In genomic region chr10:6201511-6201975, GRCh38 we compare ENCODE assay signal across 7 cellular contexts. TPM values are rescaled to one million over a fixed set of nuclear protein-coding genes. Genes with fewer than 3 reads are reported as not detected.
DNase-seq lines count a peak whose midpoint lies in the region; ATAC-seq and TF ChIP-seq lines count a peak whose summit lies in the region.

No MANE protein-coding gene starts in this region.

- peak overlapping the region; percentile 84 to 89 (median 86) for H3K4me3 ChIP-seq in esophagus muscularis mucosa

- POLR2A ChIA-PET in naive thymus-derived CD8-positive, alpha-beta T cell (lab: Charles Lee): interaction anchor here (0.9 to 6.1 kb wide), 18 partner anchors 10 to 208 kb away, joined by 3 to 97 read pairs (median 8); no protein-coding TSS in a partner anchor

- peak in 2 of 3 experiments; percentile 22 to 23 for TF ChIP-seq CTCF in esophagus muscularis mucosa (IDR thresholded peaks at IDR 0.05)

- TF ChIP-seq EP300 in esophagus muscularis mucosa (IDR thresholded peaks at IDR 0.05): no peak

- peak; percentile 72 for DNase-seq in NCI-H748 (lab: John Stamatoyannopoulos, UW; ENCODE audit: unreplicated experiment)
- DNase-seq in activated T-cell treated with anti-CD3 and anti-CD28 coated beads for 48 hours (ENCODE audit: low read depth): peak; percentile 88
- DNase-seq in esophagus muscularis mucosa (ENCODE audit: extremely low spot score): no peak
- peak; percentile 66 to 89 (median 78) for DNase-seq in naive thymus-derived CD8-positive, alpha-beta T cell
- DNase-seq in stimulated activated naive B cell treated with anti-CD40 and anti-IgM and Interleukin-4, amounts not matched to agents 10 μg/mL and 1 μg/mL and 100 μg/mL, for 72 hours: peak; percentile 46

- H3K27me3 Mint-ChIP-seq in naive thymus-derived CD8-positive, alpha-beta T cell: no peaks in the 10 kb centered on the region
- no peaks in the 10 kb centered on the region for H3K27me3 Mint-ChIP-seq in stimulated activated naive B cell treated with anti-CD40 and anti-IgM and Interleukin-4, amounts not matched to agents 10 μg/mL and 1 μg/mL and 100 μg/mL, for 72 hours

- H3K27ac ChIP-seq in esophagus muscularis mucosa (replicated peaks in 1 of 4): peak overlapping the region; percentile 94 to 99 (median 98)

- H3K36me3 Mint-ChIP-seq in naive thymus-derived CD8-positive, alpha-beta T cell: no peaks in the 10 kb centered on the region
- H3K36me3 Mint-ChIP-seq in stimulated activated naive B cell treated with anti-CD40 and anti-IgM and Interleukin-4, amounts not matched to agents 10 μg/mL and 1 μg/mL and 100 μg/mL, for 72 hours: peaks cover 0 to 12% of the 10 kb centered on the region in 2 donors

- no peak for TF ChIP-seq POLR2A in esophagus muscularis mucosa (IDR thresholded peaks at IDR 0.05; ENCODE audit: low read depth)

- peak overlapping the region; percentile 86 to 97 (median 95) for H3K4me3 Mint-ChIP-seq in naive thymus-derived CD8-positive, alpha-beta T cell
- H3K4me3 Mint-ChIP-seq in stimulated activated naive B cell treated with anti-CD40 and anti-IgM and Interleukin-4, amounts not matched to agents 10 μg/mL and 1 μg/mL and 100 μg/mL, for 72 hours: peak overlapping the region; percentile 92 to 93

- H3K27me3 ChIP-seq in esophagus muscularis mucosa: no peaks in the 10 kb centered on the region

- no peaks in the 10 kb centered on the region for H3K36me3 ChIP-seq in esophagus muscularis mucosa

- no peaks in the 10 kb centered on the region for H3K9me3 Mint-ChIP-seq in naive thymus-derived CD8-positive, alpha-beta T cell
- H3K9me3 Mint-ChIP-seq in stimulated activated naive B cell treated with anti-CD40 and anti-IgM and Interleukin-4, amounts not matched to agents 10 μg/mL and 1 μg/mL and 100 μg/mL, for 72 hours: no peaks in the 10 kb centered on the region

- peak overlapping the region; percentile 72 to 97 (median 93) for H3K27ac Mint-ChIP-seq in naive thymus-derived CD8-positive, alpha-beta T cell
- H3K27ac Mint-ChIP-seq in stimulated activated naive B cell treated with anti-CD40 and anti-IgM and Interleukin-4, amounts not matched to agents 10 μg/mL and 1 μg/mL and 100 μg/mL, for 72 hours: peak overlapping the region; percentile 86

- peaks cover 38 to 74% (median 73%) of the 10 kb centered on the region in 4 donors for H3K4me1 ChIP-seq in esophagus muscularis mucosa

- ATAC-seq in GM18508 (IDR thresholded peaks at IDR 0.05; ENCODE audit: insufficient read depth, unreplicated experiment): peak; percentile 47
- ATAC-seq in HG02840 (IDR thresholded peaks at IDR 0.05; ENCODE audit: low FRiP score, unreplicated experiment): peak; percentile 30
- ATAC-seq in naive thymus-derived CD8-positive, alpha-beta T cell: peak; percentile 73 to 80
- peak; percentile 44 to 54 for ATAC-seq in stimulated activated naive B cell treated with anti-CD40 and anti-IgM and Interleukin-4, amounts not matched to agents 10 μg/mL and 1 μg/mL and 100 μg/mL, for 72 hours (replicated peaks)

- intact Hi-C loops in esophagus muscularis mucosa (cut with DNase I): loop anchor here (5.0 kb wide), 1 partner anchor 114 kb away; the partner anchor contains the start of gene RBM17

- H3K4me1 Mint-ChIP-seq in naive thymus-derived CD8-positive, alpha-beta T cell: peaks cover 11 to 34% (median 24%) of the 10 kb centered on the region in 4 donors
- H3K4me1 Mint-ChIP-seq in stimulated activated naive B cell treated with anti-CD40 and anti-IgM and Interleukin-4, amounts not matched to agents 10 μg/mL and 1 μg/mL and 100 μg/mL, for 72 hours: peaks cover 19 to 44% of the 10 kb centered on the region in 2 donors

- under 1% methylated on average over 41 of the region's 51 CpGs for WGBS in esophagus muscularis mucosa

- H3K9me3 ChIP-seq in esophagus muscularis mucosa: no peaks in the 10 kb centered on the region

RNA-seq across cellular contexts. Expression of gene PFKFB3, which starts 1.2 kb away (rescaled TPM):
- 10 to 100 TPM; 22.4 to 49.1 (median 37.9) TPM for total RNA-seq in esophagus muscularis mucosa
- total RNA-seq in naive thymus-derived CD8-positive, alpha-beta T cell: 10 to 100 TPM; 75.0 to 79.4 TPM
- 1 to 10 TPM; 1.6 to 7.1 (median 4.8) TPM for polyA plus RNA-seq in naive thymus-derived CD8-positive, alpha-beta T cell
